In the genomic region with DNA sequence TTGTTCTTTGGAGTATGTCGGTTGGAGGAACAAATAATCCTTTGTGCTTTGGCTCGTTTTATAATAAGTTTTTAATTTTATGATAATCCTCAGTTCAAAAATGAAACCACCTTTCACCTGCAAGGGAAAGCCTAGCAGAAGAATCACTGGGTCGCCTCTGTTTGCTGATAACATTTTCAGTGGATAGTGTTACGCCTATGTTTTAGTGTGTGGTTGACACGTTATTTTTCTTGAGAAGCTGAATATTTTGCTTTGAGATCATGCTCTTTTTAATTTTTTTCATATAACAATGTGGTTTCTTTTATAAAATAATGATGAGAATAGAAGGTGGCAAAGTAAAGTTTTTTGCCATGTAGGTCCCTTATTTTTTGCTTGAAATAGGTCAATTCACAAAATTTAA, we compare ENCODE assay signal across 29 cellular contexts.
"Had no signal": no experiment of that assay in that cellular context is flagged by ENCODE, and none has a peak within 500 bp of the region (broad histone marks: within the 10 kb centered on the region; RNA-seq: fewer than 3 reads in every experiment).

No MANE protein-coding gene starts in this region.

- ATAC-seq: activated CD4-positive, alpha-beta T cell treated with anti-CD3 and anti-CD28 coated beads for 36 hours; activated CD8-positive, alpha-beta memory T cell treated with anti-CD3 and anti-CD28 coated beads, Interleukin-2, amount 10 ng/mL, durations not matched to agents 7 days and 5 days; activated CD8-positive, alpha-beta T cell treated with anti-CD3 and anti-CD28 coated beads, Interleukin-2, amount 10 ng/mL, durations not matched to agents 7 days and 5 days; activated naive CD4-positive, alpha-beta T cell treated with anti-CD3 and anti-CD28 coated beads, Interleukin-2, amount 50 U/mL, for 72 hours; esophagus mucosa had no signal

- H3K4me1 Mint-ChIP-seq: activated CD4-positive, alpha-beta T cell treated with anti-CD3 and anti-CD28 coated beads for 36 hours; activated CD4-positive, alpha-beta T cell treated with anti-CD3 and anti-CD28 coated beads, Interleukin-2, amount 10 ng/mL, durations not matched to agents 24 days and 14 days; activated CD8-positive, alpha-beta memory T cell treated with anti-CD3 and anti-CD28 coated beads, Interleukin-2, amount 10 ng/mL, durations not matched to agents 7 days and 5 days; activated naive CD4-positive, alpha-beta T cell treated with anti-CD3 and anti-CD28 coated beads, Interleukin-2, amount 10 ng/mL, durations not matched to agents 7 days and 5 days; activated naive CD8-positive, alpha-beta T cell treated with anti-CD3 and anti-CD28 coated beads, Interleukin-2, amount 10 ng/mL, durations not matched to agents 7 days and 5 days; brain; endodermal cell had no signal

- H3K27me3 Mint-ChIP-seq: activated CD4-positive, alpha-beta T cell treated with anti-CD3 and anti-CD28 coated beads for 36 hours; activated naive CD4-positive, alpha-beta T cell treated with anti-CD3 and anti-CD28 coated beads, Interleukin-2, amount 10 ng/mL, durations not matched to agents 7 days and 5 days had no signal

- H3K27ac Mint-ChIP-seq: activated CD4-positive, alpha-beta memory T cell treated with anti-CD3 and anti-CD28 coated beads for 36 hours; activated CD4-positive, alpha-beta T cell treated with anti-CD3 and anti-CD28 coated beads for 36 hours; activated CD4-positive, alpha-beta T cell treated with anti-CD3 and anti-CD28 coated beads, Interleukin-2, amount 10 ng/mL, durations not matched to agents 24 days and 14 days; activated CD8-positive, alpha-beta memory T cell treated with anti-CD3 and anti-CD28 coated beads, Interleukin-2, amount 10 ng/mL, durations not matched to agents 7 days and 5 days; activated CD8-positive, alpha-beta T cell treated with anti-CD3 and anti-CD28 coated beads, Interleukin-2, amount 10 ng/mL, durations not matched to agents 7 days and 5 days; activated naive CD4-positive, alpha-beta T cell treated with anti-CD3 and anti-CD28 coated beads, Interleukin-2, amount 10 ng/mL, durations not matched to agents 7 days and 5 days; activated naive CD4-positive, alpha-beta T cell treated with anti-CD3 and anti-CD28 coated beads, Interleukin-2, amount 50 U/mL, for 72 hours; activated naive CD8-positive, alpha-beta T cell treated with anti-CD3 and anti-CD28 coated beads, Interleukin-2, amount 10 ng/mL, durations not matched to agents 7 days and 5 days; activated T-helper 1 cell treated with anti-CD3 and anti-CD28 coated beads, Interleukin-12 subunit alpha, Interleukin-12 subunit beta, Interleukin-2, Interleukin-4 antibody, amounts not matched to agents 30 ng/mL and 10 ng/mL and 1 ng/mL, durations not matched to agents 14 hours and 24 hours and 36 hours; activated T-helper 2 cell treated with anti-CD3 and anti-CD28 coated beads, Interferon-gamma antibody, Interleukin-2, Interleukin-4, amounts not matched to agents 10 μg/mL and 5 μg/mL and 100 μg/mL, durations not matched to agents 14 hours and 24 hours and 36 hours; brain; endodermal cell had no signal

- H3K36me3 ChIP-seq: ascending aorta, breast epithelium, cardiac muscle cell, colonic mucosa had no signal

- DNase-seq: activated CD4-positive, alpha-beta memory T cell treated with anti-CD3 and anti-CD28 coated beads for 36 hours; activated CD4-positive, alpha-beta T cell treated with anti-CD3 and anti-CD28 coated beads for 36 hours; activated CD4-positive, alpha-beta T cell treated with anti-CD3 and anti-CD28 coated beads, Interleukin-2, amount 10 ng/mL, durations not matched to agents 24 days and 14 days; activated CD4-positive, CD25-positive, alpha-beta regulatory T cell; activated CD4-positive, CD25-positive, alpha-beta regulatory T cell treated with anti-CD3 and anti-CD28 coated beads, Interleukin-2, amount 50 U/mL, for 72 hours; activated CD8-positive, alpha-beta memory T cell treated with anti-CD3 and anti-CD28 coated beads, Interleukin-2, amount 10 ng/mL, durations not matched to agents 7 days and 5 days; activated CD8-positive, alpha-beta memory T cell treated with anti-CD3 and anti-CD28 coated beads, Interleukin-2, amount 50 U/mL, for 4 hours; activated CD8-positive, alpha-beta T cell treated with anti-CD3 and anti-CD28 coated beads, Interleukin-2, amount 10 ng/mL, durations not matched to agents 7 days and 5 days; activated effector memory CD4-positive, alpha-beta T cell treated with anti-CD3 and anti-CD28 coated beads, Interleukin-2, amount 50 U/mL, for 16 hours; activated naive CD4-positive, alpha-beta T cell treated with anti-CD3 and anti-CD28 coated beads, Interleukin-2, amount 10 ng/mL, durations not matched to agents 7 days and 5 days; activated naive CD8-positive, alpha-beta T cell treated with anti-CD3 and anti-CD28 coated beads, Interleukin-2, amount 10 ng/mL, durations not matched to agents 7 days and 5 days; activated T-cell treated with anti-CD3 and anti-CD28 coated beads, Interleukin-2, amount 50 U/mL, for 1 hour; activated T-cell treated with anti-CD3 and anti-CD28 coated beads, Interleukin-2, amount 50 U/mL, for 48 hours; central memory CD4-positive, alpha-beta T cell; cerebellar nuclear complex; colonic mucosa; dorsolateral prefrontal cortex; effector memory CD4-positive, alpha-beta T cell; endodermal cell; foreskin fibroblast; T-helper 2 cell had no signal

- H3K27ac ChIP-seq: ascending aorta, breast epithelium, cardiac muscle cell, colonic mucosa, dorsolateral prefrontal cortex had no signal

- H3K27me3 ChIP-seq: ascending aorta, breast epithelium, cardiac muscle cell, colonic mucosa, dorsolateral prefrontal cortex had no signal

- H3K9me3 Mint-ChIP-seq: activated CD4-positive, alpha-beta memory T cell treated with anti-CD3 and anti-CD28 coated beads for 36 hours; activated CD4-positive, alpha-beta T cell treated with anti-CD3 and anti-CD28 coated beads, Interleukin-2, amount 10 ng/mL, durations not matched to agents 24 days and 14 days; activated naive CD4-positive, alpha-beta T cell treated with anti-CD3 and anti-CD28 coated beads, Interleukin-2, amount 10 ng/mL, durations not matched to agents 7 days and 5 days; activated naive CD8-positive, alpha-beta T cell treated with anti-CD3 and anti-CD28 coated beads, Interleukin-2, amount 10 ng/mL, durations not matched to agents 7 days and 5 days; activated T-helper 1 cell treated with anti-CD3 and anti-CD28 coated beads, Interleukin-12 subunit alpha, Interleukin-12 subunit beta, Interleukin-2, Interleukin-4 antibody, amounts not matched to agents 30 ng/mL and 10 ng/mL and 1 ng/mL, durations not matched to agents 14 hours and 24 hours and 36 hours; activated T-helper 2 cell treated with anti-CD3 and anti-CD28 coated beads, Interferon-gamma antibody, Interleukin-2, Interleukin-4, amounts not matched to agents 10 μg/mL and 5 μg/mL and 100 μg/mL, durations not matched to agents 14 hours and 24 hours and 36 hours; endodermal cell had no signal

- H3K4me3 Mint-ChIP-seq: activated CD4-positive, alpha-beta memory T cell treated with anti-CD3 and anti-CD28 coated beads for 36 hours; activated CD4-positive, alpha-beta T cell treated with anti-CD3 and anti-CD28 coated beads for 36 hours; activated CD4-positive, alpha-beta T cell treated with anti-CD3 and anti-CD28 coated beads, Interleukin-2, amount 10 ng/mL, durations not matched to agents 24 days and 14 days; activated CD8-positive, alpha-beta memory T cell treated with anti-CD3 and anti-CD28 coated beads, Interleukin-2, amount 10 ng/mL, durations not matched to agents 7 days and 5 days; activated CD8-positive, alpha-beta T cell treated with anti-CD3 and anti-CD28 coated beads, Interleukin-2, amount 10 ng/mL, durations not matched to agents 7 days and 5 days; activated naive CD4-positive, alpha-beta T cell treated with anti-CD3 and anti-CD28 coated beads, Interleukin-2, amount 10 ng/mL, durations not matched to agents 7 days and 5 days; activated naive CD8-positive, alpha-beta T cell treated with anti-CD3 and anti-CD28 coated beads, Interleukin-2, amount 10 ng/mL, durations not matched to agents 7 days and 5 days; activated T-helper 1 cell treated with anti-CD3 and anti-CD28 coated beads, Interleukin-12 subunit alpha, Interleukin-12 subunit beta, Interleukin-2, Interleukin-4 antibody, amounts not matched to agents 30 ng/mL and 10 ng/mL and 1 ng/mL, durations not matched to agents 14 hours and 24 hours and 36 hours; brain; endodermal cell had no signal

- H3K36me3 Mint-ChIP-seq: activated CD4-positive, alpha-beta memory T cell treated with anti-CD3 and anti-CD28 coated beads for 36 hours; activated CD8-positive, alpha-beta memory T cell treated with anti-CD3 and anti-CD28 coated beads, Interleukin-2, amount 10 ng/mL, durations not matched to agents 7 days and 5 days; activated naive CD4-positive, alpha-beta T cell treated with anti-CD3 and anti-CD28 coated beads, Interleukin-2, amount 10 ng/mL, durations not matched to agents 7 days and 5 days; activated naive CD4-positive, alpha-beta T cell treated with anti-CD3 and anti-CD28 coated beads, Interleukin-2, amount 50 U/mL, for 72 hours; activated naive CD8-positive, alpha-beta T cell treated with anti-CD3 and anti-CD28 coated beads, Interleukin-2, amount 10 ng/mL, durations not matched to agents 7 days and 5 days; brain had no signal

- H3K4me3 ChIP-seq: breast epithelium, cardiac muscle cell, colonic mucosa, dorsolateral prefrontal cortex had no signal

- H3K9me3 ChIP-seq: ascending aorta, colonic mucosa had no signal

- H3K4me1 ChIP-seq: ascending aorta, breast epithelium, colonic mucosa had no signal
